In genomic region chr15:67195305-67195704, GRCh38 we compare ENCODE assay signal across 15 cellular contexts. TPM values are rescaled to one million over a fixed set of nuclear protein-coding genes. Genes with fewer than 3 reads are reported as not detected.
DNase-seq lines count a peak whose midpoint lies in the region; ATAC-seq and TF ChIP-seq lines count a peak whose summit lies in the region.
"Had no signal": no experiment of that assay in that cellular context is flagged by ENCODE, and none has a peak within 500 bp of the region (broad histone marks: within the 10 kb centered on the region; RNA-seq: fewer than 3 reads in every experiment).

No MANE protein-coding gene starts in this region.

- 96 to 98% methylated on average over 3 of the region's 3 CpGs for WGBS in heart right ventricle, 2 donors

- H2AFZ ChIP-seq in fibroblast of lung (ENCODE audit: low read length) = no peak overlapping the region

- H3K9me3 ChIP-seq in heart right ventricle (no peaks in the 10 kb centered on the region), fibroblast of lung (ENCODE audit: control insufficient read depth, insufficient read depth, low read depth, low read length) (no peaks in the 10 kb centered on the region), subcutaneous abdominal adipose tissue (ENCODE audit: control insufficient read depth in 5 of 5, low read length in 5 of 5) (no peaks in the 10 kb centered on the region)
- H3K9me3 ChIP-seq: Peyer's patch had no signal

- no peak overlapping the region for H3K4me3 Mint-ChIP-seq in IgD-negative memory B cell

- peak overlapping the region in 2 of 3 donors; percentile 39 to 57 for H3K27ac Mint-ChIP-seq in IgD-negative memory B cell

- ATAC-seq in heart right ventricle (no peak), left ventricle myocardium superior (no peak)

- peaks cover 0 to 56% (median 2%) of the 10 kb centered on the region in 9 donors for H3K36me3 ChIP-seq in heart right ventricle
- peaks cover 23% of the 10 kb centered on the region for H3K36me3 ChIP-seq in fibroblast of lung (ENCODE audit: control insufficient read depth, insufficient read depth, low read length)
- peaks cover 7 to 39% (median 26%) of the 10 kb centered on the region in 5 donors for H3K36me3 ChIP-seq in subcutaneous abdominal adipose tissue (ENCODE audit: control insufficient read depth in 5 of 5, insufficient read depth in 5 of 5, low read length in 5 of 5)

- peak overlapping the region in 9 of 10 donors; percentile 5 to 79 (median 59) for H3K27ac ChIP-seq in heart right ventricle
- H3K27ac ChIP-seq in fibroblast of lung (ENCODE audit: insufficient read depth, low read length) = peak overlapping the region; percentile 9
- peak overlapping the region; percentile 68 for H3K27ac ChIP-seq in subcutaneous abdominal adipose tissue (ENCODE audit: low read depth, low read length)

- peaks cover 8 to 19% (median 12%) of the 10 kb centered on the region in 3 donors for H3K4me1 Mint-ChIP-seq in IgD-negative memory B cell

- no peaks in the 10 kb centered on the region for H3K9me3 Mint-ChIP-seq in IgD-negative memory B cell

- H4K20me1 ChIP-seq in fibroblast of lung (ENCODE audit: control insufficient read depth, extremely low read depth, insufficient read depth, low read length) = no peaks in the 10 kb centered on the region

- H3K79me2 ChIP-seq in fibroblast of lung (ENCODE audit: control insufficient read depth, insufficient read depth, low read length) = no peaks in the 10 kb centered on the region

- peaks cover 8 to 60% (median 40%) of the 10 kb centered on the region in 9 donors for H3K4me1 ChIP-seq in heart right ventricle
- peaks cover 24% of the 10 kb centered on the region for H3K4me1 ChIP-seq in fibroblast of lung (ENCODE audit: control insufficient read depth, extremely low read depth, insufficient read depth, low read length)
- H3K4me1 ChIP-seq in subcutaneous abdominal adipose tissue (ENCODE audit: control insufficient read depth in 5 of 5, insufficient read depth in 5 of 5, low read length in 5 of 5) = peaks cover 6 to 45% (median 15%) of the 10 kb centered on the region in 5 donors

- intact Hi-C loops in heart right ventricle (cut with DNase I) = no loop called here
- intact Hi-C loops in left ventricle myocardium superior (cut with micrococcal nuclease) = no loop called here

- H3K9ac ChIP-seq in fibroblast of lung (ENCODE audit: insufficient read depth, low read length) (no peak overlapping the region), subcutaneous abdominal adipose tissue (ENCODE audit: low read length in 5 of 5) (peak overlapping the region in 1 of 5 donors; percentile 15)

- no peak overlapping the region for H3K4me3 ChIP-seq in heart right ventricle
- no peak overlapping the region for H3K4me3 ChIP-seq in fibroblast of lung (replicated peaks in 1 of 4; ENCODE audit: control extremely low read depth in 1 of 4, insufficient read depth in 1 of 4, low read depth in 3 of 4, low read length in 4 of 4)
- H3K4me3 ChIP-seq in subcutaneous abdominal adipose tissue (ENCODE audit: low read depth in 1 of 5, low read length in 5 of 5) = no peak overlapping the region
- H3K4me3 ChIP-seq: Peyer's patch had no signal

- DNase-seq in heart right ventricle = no peak
- DNase-seq in left ventricle myocardium superior = no peak
- DNase-seq in fibroblast of lung (ENCODE audit: low read depth in 2 of 2) = no peak
- no peak for DNase-seq in NCI-H82 (lab: John Stamatoyannopoulos, UW)
- no peak for DNase-seq in DMS153 (lab: John Stamatoyannopoulos, UW)
- no peak for DNase-seq in stimulated activated CD4-positive, alpha-beta T cell treated with anti-CD3 and anti-CD28 coated beads, Interleukin-1b, Interleukin-23, amount 100 ng/mL, for 48 hours
- DNase-seq: activated CD4-positive, CD25-positive, alpha-beta regulatory T cell treated with anti-CD3 and anti-CD28 coated beads, Interleukin-2, amount 50 U/mL, for 72 hours; aorta; DMS53; erythroblast; kidney glomerular epithelial cell; NCI-H748 treated with DMSO at 0.1 percent for 48 hours had no signal

- H3K4me2 ChIP-seq in fibroblast of lung (ENCODE audit: extremely low read depth, insufficient read depth, low read length) = no peak overlapping the region

- H3K27me3 ChIP-seq in heart right ventricle (no peaks in the 10 kb centered on the region), fibroblast of lung (ENCODE audit: control insufficient read depth, insufficient read depth, low read length) (no peaks in the 10 kb centered on the region), subcutaneous abdominal adipose tissue (ENCODE audit: control insufficient read depth in 5 of 5, insufficient read depth in 4 of 5, low read length in 5 of 5) (no peaks in the 10 kb centered on the region)
- H3K27me3 ChIP-seq: Peyer's patch had no signal

- H3K36me3 Mint-ChIP-seq in IgD-negative memory B cell = peaks cover 4% of the 10 kb centered on the region

- no peaks in the 10 kb centered on the region for H3K27me3 Mint-ChIP-seq in IgD-negative memory B cell

- no peak for TF ChIP-seq CTCF in heart right ventricle (IDR thresholded peaks at IDR 0.05)
- TF ChIP-seq CTCF in fibroblast of lung (conservative IDR thresholded peaks at IDR 0.05 in 1 of 2, IDR thresholded peaks at IDR 0.05 in 1 of 2; ENCODE audit: low read depth in 1 of 2, low read length in 2 of 2) = no peak

RNA-seq across cellular contexts. Expression of gene AAGAB, which starts 59.2 kb away (rescaled TPM):
- total RNA-seq in heart right ventricle (10 to 100 TPM; 17.4 to 33.4 (median 24.3) TPM), left ventricle myocardium superior (15.7 TPM), fibroblast of lung (41.6 and 55.8 TPM in 2 replicates)
- polyA plus RNA-seq in heart right ventricle (10 to 100 TPM in 1 of 2 donors, 1 to 10 TPM in 1; 4.3 to 26.4 TPM), IgD-negative memory B cell (43.1 TPM), fibroblast of lung (53.8 and 62.5 TPM in 2 replicates)
- polyA plus RNA-seq in fibroblast of lung (2012) = 41.1 and 43.4 TPM in 2 replicates
- polyA minus RNA-seq in fibroblast of lung (ENCODE audit: low replicate concordance) = 18.3 and 26.3 TPM in 2 replicates

RNA-seq across cellular contexts. Expression of gene IQCH, which starts 59.3 kb away (rescaled TPM):
- total RNA-seq in heart right ventricle = 1 to 10 TPM in 8 of 10 donors, under 1 TPM in 2; 0.51 to 2.6 (median 1.3) TPM
- polyA plus RNA-seq in heart right ventricle = under 1 TPM; 0.29 to 0.83 TPM
- 0.64 TPM for total RNA-seq in left ventricle myocardium superior
- polyA plus RNA-seq in IgD-negative memory B cell = 0.13 TPM
- total RNA-seq in fibroblast of lung = 2.6 and 5.0 TPM in 2 replicates
- polyA plus RNA-seq in fibroblast of lung = 1.3 and 1.7 TPM in 2 replicates
- polyA plus RNA-seq in fibroblast of lung (2012) = 1.1 TPM in 2 replicates
- 0.59 and 7.7 TPM in 2 replicates for polyA minus RNA-seq in fibroblast of lung (ENCODE audit: low replicate concordance)

Comparison
In these comparisons a context has a peak if more than half of its experiments do, and no peak if none do; other contexts are left out.
1. H3K27ac ChIP-seq: peak in every context shown above with its lines; median percentile 68 in subcutaneous abdominal adipose tissue; 59 in heart right ventricle; 9 in fibroblast of lung.